ENCODE assay signal across 7 cellular contexts in the genomic region with DNA sequence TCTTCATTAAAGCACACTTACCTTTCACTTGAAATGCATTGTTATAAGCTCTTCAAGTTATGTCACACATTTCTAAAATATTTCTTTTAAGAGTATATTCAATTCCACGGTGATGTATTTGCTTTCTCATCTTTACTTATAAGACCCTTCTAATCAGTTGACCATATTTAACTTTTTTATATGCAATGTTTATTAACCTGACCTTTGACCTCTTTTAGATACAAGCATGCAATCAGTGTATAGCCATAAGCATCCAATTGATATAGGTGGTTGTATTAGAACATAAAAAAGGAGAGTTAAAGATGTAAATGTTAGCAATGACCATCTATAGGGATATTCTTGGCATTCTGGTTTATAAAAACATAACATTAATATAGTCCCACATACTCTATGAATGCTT.
"Had no signal": no experiment of that assay in that cellular context is flagged by ENCODE, and none has a peak within 500 bp of the region (broad histone marks: within the 10 kb centered on the region; RNA-seq: fewer than 3 reads in every experiment).

No MANE protein-coding gene starts in this region.

- H3K27ac ChIP-seq: HL-60, KMS-11 had no signal

- H3K4me2 ChIP-seq: KMS-11 had no signal

- H3K9ac ChIP-seq: KMS-11 had no signal

- ATAC-seq: HepG2 had no signal

- FAIRE-seq: HepG2, HTR-8/SVneo had no signal

- DNase-seq: IMR-90, KBM-7, KG1 had no signal
